Comparison of ENCODE assay signal across 18 cellular contexts in the genomic region with DNA sequence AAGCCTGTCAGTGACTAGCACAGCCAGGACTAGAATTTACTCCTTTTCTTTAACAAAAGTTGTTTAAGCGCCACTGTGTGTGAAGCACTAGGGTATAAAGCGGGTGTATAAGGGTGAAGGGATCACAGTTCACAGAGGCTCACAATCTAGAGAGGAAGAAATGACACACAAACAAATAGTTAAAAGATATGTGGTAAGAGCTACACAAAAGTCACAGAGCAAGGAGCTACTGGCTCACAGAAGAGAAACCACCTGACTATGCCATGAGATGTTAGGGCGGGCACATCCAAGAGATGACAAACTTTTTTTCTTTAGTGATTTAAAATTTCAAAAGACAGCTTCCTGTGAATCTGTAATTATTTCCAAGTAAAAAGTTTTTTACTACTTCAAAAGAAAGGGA.
"Had no signal": no experiment of that assay in that cellular context is flagged by ENCODE, and none has a peak within 500 bp of the region (broad histone marks: within the 10 kb centered on the region; RNA-seq: fewer than 3 reads in every experiment).

No MANE protein-coding gene starts in this region.

- H3K27ac Mint-ChIP-seq: activated CD4-positive, alpha-beta memory T cell treated with anti-CD3 and anti-CD28 coated beads for 36 hours; dendritic cell treated with granulocyte-macrophage colony-stimulating factor and Interleukin-4, amounts not matched to agents 40 ng/mL and 50 ng/mL, for 4 days; memory B cell had no signal

- H3K4me3 ChIP-seq: gastrocnemius medialis, left ventricle myocardium inferior had no signal

- H3K36me3 ChIP-seq: gastrocnemius medialis had no signal

- H3K9me3 Mint-ChIP-seq: activated CD4-positive, alpha-beta memory T cell treated with anti-CD3 and anti-CD28 coated beads for 36 hours; dendritic cell treated with granulocyte-macrophage colony-stimulating factor and Interleukin-4, amounts not matched to agents 40 ng/mL and 50 ng/mL, for 4 days; memory B cell; neural crest cell had no signal

- H3K4me1 Mint-ChIP-seq: neural crest cell had no signal

- H3K27me3 Mint-ChIP-seq: activated CD4-positive, alpha-beta memory T cell treated with anti-CD3 and anti-CD28 coated beads for 36 hours; dendritic cell treated with granulocyte-macrophage colony-stimulating factor and Interleukin-4, amounts not matched to agents 40 ng/mL and 50 ng/mL, for 4 days; memory B cell; progenitor cell of endocrine pancreas had no signal

- H3K27me3 ChIP-seq: gastrocnemius medialis had no signal

- H3K4me3 Mint-ChIP-seq: activated CD4-positive, alpha-beta memory T cell treated with anti-CD3 and anti-CD28 coated beads for 36 hours; dendritic cell treated with granulocyte-macrophage colony-stimulating factor and Interleukin-4, amounts not matched to agents 40 ng/mL and 50 ng/mL, for 4 days; memory B cell; neural crest cell had no signal

- H3K27ac ChIP-seq: gastrocnemius medialis, left ventricle myocardium inferior, WERI-Rb-1 had no signal

- ATAC-seq: gastrocnemius medialis; stimulated activated naive CD8-positive, alpha-beta T cell treated with anti-CD3 and anti-CD28 coated beads, Interleukin-15, Interleukin-2, amounts not matched to agents 100 U/mL and 50 U/mL, for 24 hours had no signal

- H3K9me3 ChIP-seq: gastrocnemius medialis, left ventricle myocardium inferior had no signal

- DNase-seq: activated CD4-positive, alpha-beta memory T cell treated with anti-CD3 and anti-CD28 coated beads for 36 hours; activated effector memory CD4-positive, alpha-beta T cell treated with anti-CD3 and anti-CD28 coated beads, Interleukin-2, amount 50 U/mL, for 16 hours; activated naive CD4-positive, alpha-beta T cell treated with anti-CD3 and anti-CD28 coated beads, Interleukin-2, amount 50 U/mL, for 16 hours; activated T-cell treated with anti-CD3 and anti-CD28 coated beads, Interleukin-2, amount 50 U/mL, for 48 hours; aorta; effector memory CD4-positive, alpha-beta T cell; gastrocnemius medialis; head of caudate nucleus; left ventricle myocardium inferior; stimulated activated CD4-positive, alpha-beta T cell treated with anti-CD3 and anti-CD28 coated beads, Interleukin-2, amount 100 ng/mL, for 24 hours; stimulated activated naive CD8-positive, alpha-beta T cell treated with anti-CD3 and anti-CD28 coated beads, Interleukin-15, Interleukin-2, amounts not matched to agents 100 U/mL and 50 U/mL, for 24 hours; T-helper 2 cell; trophoblast cell; WERI-Rb-1 had no signal
